In the genomic region with DNA sequence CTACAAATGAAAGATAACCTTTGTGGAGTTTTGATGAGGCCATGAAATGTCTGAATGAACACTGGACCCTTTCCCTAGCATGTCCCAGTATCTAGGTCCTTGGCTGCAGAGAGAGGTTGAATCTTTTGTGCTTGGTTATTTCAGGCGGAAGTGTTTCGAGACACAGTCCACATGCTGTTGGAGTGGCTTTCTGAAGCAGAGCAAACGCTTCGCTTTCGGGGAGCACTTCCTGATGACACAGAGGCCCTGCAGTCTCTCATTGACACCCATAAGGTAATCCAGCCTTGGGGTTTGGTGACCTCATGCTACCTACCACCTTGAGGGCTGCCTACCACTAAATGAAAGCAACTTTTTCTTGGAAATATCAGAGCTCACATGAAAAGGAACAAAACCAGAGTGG, we compare ENCODE assay signal across 15 cellular contexts. TPM values are rescaled to one million over a fixed set of nuclear protein-coding genes. Genes with fewer than 3 reads are reported as not detected.
"Had no signal": no experiment of that assay in that cellular context is flagged by ENCODE, and none has a peak within 500 bp of the region (broad histone marks: within the 10 kb centered on the region; RNA-seq: fewer than 3 reads in every experiment).

No MANE protein-coding gene starts in this region.

- H3K9me3 ChIP-seq: ascending aorta, colonic mucosa, lower lobe of right lung, prostate gland had no signal

- ATAC-seq: activated T-cell treated with anti-CD3 and anti-CD28 coated beads, Interleukin-2, amount 50 U/mL, for 4 hours; esophagus mucosa; lower lobe of right lung; sciatic nerve; SK-N-SH treated with all-trans-retinoic acid at 6 μM for 48 hours had no signal

- H3K27ac ChIP-seq: ascending aorta, colonic mucosa, lower lobe of right lung had no signal

- H3K4me1 ChIP-seq: ascending aorta, colonic mucosa, lower lobe of right lung, prostate gland had no signal

- H3K27me3 ChIP-seq: ascending aorta, colonic mucosa had no signal

- H3K4me3 ChIP-seq: ascending aorta, colonic mucosa, lower lobe of right lung, prostate gland had no signal

- DNase-seq: activated CD4-positive, alpha-beta T cell treated with anti-CD3 and anti-CD28 coated beads for 1 hour; activated gamma-delta T cell; activated T-cell treated with anti-CD3 and anti-CD28 coated beads, Interleukin-2, amount 50 U/mL, for 4 hours; colonic mucosa; kidney glomerular epithelial cell; lower lobe of right lung; SHP77 treated with DMSO at 0.1 percent for 48 hours had no signal

RNA-seq across cellular contexts. Expression of gene BMP8A, which starts 38.9 kb away (rescaled TPM):
- total RNA-seq: ascending aorta; bronchial epithelial cell; esophagus mucosa; lower lobe of right lung; T-helper 1 cell treated with Interleukin-12 subunit alpha and Interleukin-12 subunit beta and Interleukin-4 antibody, amounts not matched to agents 30 ng/mL and 1 ng/mL, for 36 hours had no signal
- polyA plus RNA-seq: neural cell had no signal
